Comparison of ENCODE assay signal across 20 cellular contexts in genomic region chr1:187725216-187725615, GRCh38.
A peak's percentile ranks its signal among the peaks of the same experiment; 100 is the strongest.
DNase-seq lines count a peak whose midpoint lies in the region; ATAC-seq, FAIRE-seq and TF ChIP-seq lines count a peak whose summit lies in the region.
"Had no signal": no experiment of that assay in that cellular context is flagged by ENCODE, and none has a peak within 500 bp of the region (broad histone marks: within the 10 kb centered on the region; RNA-seq: fewer than 3 reads in every experiment).

No MANE protein-coding gene starts in this region.

- WGBS in smooth muscle cell (ENCODE audit: low lambda C conversion rate) = 97% methylated on average over 2 of the region's 2 CpGs

- no peaks in the 10 kb centered on the region for H3K79me2 ChIP-seq in smooth muscle cell (ENCODE audit: low read depth)

- no peaks in the 10 kb centered on the region for H3F3A ChIP-seq in smooth muscle cell (ENCODE audit: low read depth)

- no peak for ATAC-seq in HG03175 (IDR thresholded peaks at IDR 0.05; ENCODE audit: unreplicated experiment)
- no peak for ATAC-seq in HG02870 (IDR thresholded peaks at IDR 0.05; ENCODE audit: unreplicated experiment)
- ATAC-seq: CD8-positive, alpha-beta T cell; GM23338; HCT116 had no signal

- in situ Hi-C loops in Caki2 (cut with HindIII; ENCODE audit: low pct_unique_long_range_greater_than_20kb, low sequenced_read_pairs) = no loop called here

- no peaks in the 10 kb centered on the region for H4K20me1 ChIP-seq in smooth muscle cell (ENCODE audit: low read depth)
- H4K20me1 ChIP-seq: BLaER1 had no signal

- H3K36me3 ChIP-seq in smooth muscle cell (ENCODE audit: low read depth) = no peaks in the 10 kb centered on the region
- H3K36me3 ChIP-seq: BLaER1 had no signal

- H3K27ac ChIP-seq in smooth muscle cell (ENCODE audit: low read depth) = no peak overlapping the region
- no peak overlapping the region for H3K27ac ChIP-seq in caudate nucleus (ENCODE audit: low read depth, low read length)
- H3K27ac ChIP-seq: BLaER1, C4-2B had no signal

- H3K9me3 ChIP-seq in smooth muscle cell (replicated peaks; ENCODE audit: low read depth) = no peaks in the 10 kb centered on the region
- H3K9me3 ChIP-seq: BLaER1, Caco-2 had no signal

- H2AFZ ChIP-seq in smooth muscle cell (ENCODE audit: low read depth) = peak overlapping the region; percentile 11
- H2AFZ ChIP-seq: GM23338 had no signal

- no peak overlapping the region for H3K9ac ChIP-seq in smooth muscle cell (ENCODE audit: low read depth)
- H3K9ac ChIP-seq: BLaER1 had no signal

- TF ChIP-seq CTCF in smooth muscle cell (IDR thresholded peaks at IDR 0.05; ENCODE audit: borderline replicate concordance, insufficient read depth, poor library complexity, severe bottlenecking) = no peak

- H3K27me3 ChIP-seq in smooth muscle cell (ENCODE audit: low read depth) = no peaks in the 10 kb centered on the region
- H3K27me3 ChIP-seq: BLaER1 had no signal

- no peak overlapping the region for H3K4me3 ChIP-seq in smooth muscle cell
- H3K4me3 ChIP-seq: BLaER1, GM23338 had no signal

- DNase-seq in Caki2 (ENCODE audit: low read depth) (peak; percentile 51), myocyte (ENCODE audit: low read depth) (peak; percentile 13), smooth muscle cell (lab: John Stamatoyannopoulos, UW; ENCODE audit: unreplicated experiment) (no peak), caudate nucleus (lab: John Stamatoyannopoulos, UW) (no peak)
- DNase-seq: Caco-2; CD4-positive, CD25-positive, alpha-beta regulatory T cell; CD8-positive, alpha-beta T cell; DMS79; EL; GF-D8; H9 had no signal

- no peak overlapping the region for H3K4me2 ChIP-seq in smooth muscle cell
- H3K4me2 ChIP-seq: BLaER1, GM23338 had no signal

- peak; percentile 8 for FAIRE-seq in G401.6 (lab: Jason Lieb, UNC)
- FAIRE-seq: GM12891, GM18507 had no signal

- H3K4me1 ChIP-seq in smooth muscle cell (ENCODE audit: low read depth) = no peaks in the 10 kb centered on the region
- H3K4me1 ChIP-seq: BLaER1, Caco-2 had no signal

Comparison
In these comparisons a context has a peak if more than half of its experiments do, and no peak if none do; other contexts are left out.
1. DNase-seq: peak in Caki2 (single experiment) and myocyte (single experiment); none in smooth muscle cell (single experiment) and caudate nucleus (0 of 61).